ENCODE assay signal across 1 cellular context in the genomic region with DNA sequence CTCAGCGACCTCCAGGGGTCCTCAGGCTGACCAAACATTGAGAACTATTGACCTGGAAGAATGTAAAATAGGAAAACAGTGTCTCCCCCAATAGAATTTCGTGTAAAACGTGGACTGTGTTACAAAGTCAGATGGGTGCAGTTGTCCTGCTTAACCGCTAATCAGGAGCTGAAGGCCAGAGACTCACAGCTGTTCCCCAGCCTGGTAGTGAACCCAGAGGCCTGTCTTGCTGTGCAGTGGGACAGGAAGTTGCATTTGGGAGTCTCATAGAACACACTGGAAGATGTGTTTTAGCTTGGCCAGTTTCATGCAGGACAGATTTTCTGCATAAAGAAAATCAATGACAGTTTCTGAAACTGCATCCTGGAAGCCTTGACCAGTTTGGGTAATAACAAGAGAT.
A peak's percentile ranks its signal among the peaks of the same experiment; 100 is the strongest.
TF ChIP-seq lines count a peak whose summit lies in the region.

No MANE protein-coding gene starts in this region.

TF ChIP-seq in HepG2, 621 proteins besides CTCF, POLR2A, EP300 and RAD21:
- peak; percentile 58; the same call in 1 of the 2 replicates for TF ChIP-seq ZBTB33 (CRISPR knock-in tag; IDR thresholded peaks at IDR 0.05)
- TF ChIP-seq JUNB (CRISPR knock-in tag; IDR thresholded peaks at IDR 0.05; ENCODE audit: borderline replicate concordance) = no peak
